Comparison of ENCODE assay signal across 19 cellular contexts in genomic region chr7:81676105-81676811, GRCh38.
DNase-seq lines count a peak whose midpoint lies in the region; ATAC-seq, FAIRE-seq and TF ChIP-seq lines count a peak whose summit lies in the region.
"Had no signal": no experiment of that assay in that cellular context is flagged by ENCODE, and none has a peak within 500 bp of the region (broad histone marks: within the 10 kb centered on the region; RNA-seq: fewer than 3 reads in every experiment).

No MANE protein-coding gene starts in this region.

- H3K4me3 ChIP-seq in astrocyte (ENCODE audit: insufficient read depth, low read depth, low read length), result no peak overlapping the region
- no peak overlapping the region for H3K4me3 ChIP-seq in esophagus squamous epithelium
- H3K4me3 ChIP-seq in endodermal cell (ENCODE audit: low read length), result no peak overlapping the region
- H3K4me3 ChIP-seq: MG63 had no signal

- H3K27me3 ChIP-seq in astrocyte (ENCODE audit: insufficient read depth, low read length) (no peaks in the 10 kb centered on the region), esophagus squamous epithelium (no peaks in the 10 kb centered on the region), endodermal cell (ENCODE audit: control insufficient read depth, insufficient read depth, low read length, poor library complexity, severe bottlenecking) (no peaks in the 10 kb centered on the region)
- H3K27me3 ChIP-seq: MG63 had no signal

- H3K27ac ChIP-seq in astrocyte (ENCODE audit: low read depth, low read length) (no peak overlapping the region), esophagus squamous epithelium (no peak overlapping the region), endodermal cell (ENCODE audit: low read depth, low read length) (no peak overlapping the region)

- no peaks in the 10 kb centered on the region for H3K36me3 ChIP-seq in astrocyte (ENCODE audit: insufficient read depth, low read length)
- no peaks in the 10 kb centered on the region for H3K36me3 ChIP-seq in esophagus squamous epithelium
- no peaks in the 10 kb centered on the region for H3K36me3 ChIP-seq in endodermal cell (ENCODE audit: control insufficient read depth, insufficient read depth, low read length)
- H3K36me3 ChIP-seq: MG63 had no signal

- ATAC-seq in Right ventricle myocardium inferior (peak; percentile 54), left ventricle myocardium superior (peak; percentile 47)

- H3K4me1 ChIP-seq in astrocyte (ENCODE audit: insufficient read depth, low read length) (no peaks in the 10 kb centered on the region), esophagus squamous epithelium (no peaks in the 10 kb centered on the region), endodermal cell (ENCODE audit: control insufficient read depth, insufficient read depth, low read length) (peaks cover 6% of the 10 kb centered on the region)
- H3K4me1 ChIP-seq: Caco-2 had no signal

- H3K9ac ChIP-seq in astrocyte (ENCODE audit: low read length) (no peak overlapping the region), endodermal cell (ENCODE audit: extremely low read depth, low read length, poor library complexity, severe bottlenecking) (no peak overlapping the region)

- TF ChIP-seq POLR2A in esophagus squamous epithelium (IDR thresholded peaks at IDR 0.05), result no peak

- H2AFZ ChIP-seq in astrocyte (ENCODE audit: low read depth, low read length), result no peak overlapping the region

- WGBS in esophagus squamous epithelium, 2 donors, result 51 to 59% methylated on average over 3 of the region's 3 CpGs
- 89 to 100% methylated on average over 1 to 3 of the region's 3 CpGs for WGBS in endodermal cell (ENCODE audit: insufficient coverage in 1 of 2, insufficient read length in 1 of 2), 2 experiments

- no peak overlapping the region for H3K4me2 ChIP-seq in astrocyte (ENCODE audit: low read length)

- no peaks in the 10 kb centered on the region for H3K79me2 ChIP-seq in astrocyte (ENCODE audit: insufficient read depth, low read length)

- DNase-seq in Right ventricle myocardium inferior (ENCODE audit: missing footprints) (no peak), cardiac septum (ENCODE audit: low spot score) (no peak), astrocyte (ENCODE audit: low read depth) (no peak), left ventricle myocardium superior (no peak), GF-D8 (lab: John Stamatoyannopoulos, UW) (no peak), esophagus squamous epithelium (lab: John Stamatoyannopoulos, UW) (no peak), endodermal cell (no peak), DMS 273 treated with DMSO at 0.1 percent for 48 hours (lab: John Stamatoyannopoulos, UW) (no peak)
- DNase-seq: activated CD4-positive, alpha-beta T cell treated with anti-CD3 and anti-CD28 coated beads, Interleukin-2, amount 10 ng/mL, durations not matched to agents 7 days and 5 days; activated T-cell treated with anti-CD3 and anti-CD28 coated beads, Interleukin-2, amount 50 U/mL, for 1 hour; Caco-2; islet precursor cell; NCI-H2107; SIG-M5 had no signal

- peak overlapping the region; percentile 34 for H3K27ac Mint-ChIP-seq in astrocyte (ENCODE audit: unreplicated experiment)
- H3K27ac Mint-ChIP-seq in endodermal cell, result no peak overlapping the region
- H3K27ac Mint-ChIP-seq: activated CD4-positive, alpha-beta T cell treated with anti-CD3 and anti-CD28 coated beads, Interleukin-2, amount 10 ng/mL, durations not matched to agents 7 days and 5 days; activated naive CD4-positive, alpha-beta T cell treated with anti-CD3 and anti-CD28 coated beads, Interleukin-2, amount 50 U/mL, for 24 hours; progenitor cell of endocrine pancreas had no signal

- H3K27me3 Mint-ChIP-seq in astrocyte (ENCODE audit: low read depth, unreplicated experiment) (no peaks in the 10 kb centered on the region), endodermal cell (ENCODE audit: insufficient read depth) (no peaks in the 10 kb centered on the region)
- H3K27me3 Mint-ChIP-seq: activated CD4-positive, alpha-beta T cell treated with anti-CD3 and anti-CD28 coated beads, Interleukin-2, amount 10 ng/mL, durations not matched to agents 7 days and 5 days; activated naive CD4-positive, alpha-beta T cell treated with anti-CD3 and anti-CD28 coated beads, Interleukin-2, amount 50 U/mL, for 24 hours; central memory CD8-positive, alpha-beta T cell; progenitor cell of endocrine pancreas had no signal

- intact Hi-C loops in Right ventricle myocardium inferior (cut with DNase I), result no loop called here
- intact Hi-C loops in cardiac septum (cut with DNase I), result no loop called here
- intact Hi-C loops in left ventricle myocardium superior (cut with micrococcal nuclease), result no loop called here
- intact Hi-C loops in esophagus squamous epithelium (cut with DNase I), result no loop called here

- TF ChIP-seq CTCF in astrocyte (IDR thresholded peaks at IDR 0.05; ENCODE audit: insufficient read depth, low read depth, low read length) (no peak), esophagus squamous epithelium (IDR thresholded peaks at IDR 0.05) (no peak), endodermal cell (conservative IDR thresholded peaks at IDR 0.05) (no peak)

- FAIRE-seq in astrocyte (lab: Jason Lieb, UNC), result no peak
- FAIRE-seq: HTR-8/SVneo had no signal

- H3K36me3 Mint-ChIP-seq in astrocyte (ENCODE audit: low read depth, unreplicated experiment), result no peaks in the 10 kb centered on the region
- no peaks in the 10 kb centered on the region for H3K36me3 Mint-ChIP-seq in endodermal cell (ENCODE audit: low read depth)
- H3K36me3 Mint-ChIP-seq: activated naive CD4-positive, alpha-beta T cell treated with anti-CD3 and anti-CD28 coated beads, Interleukin-2, amount 50 U/mL, for 24 hours had no signal

- H3K4me3 Mint-ChIP-seq in astrocyte (ENCODE audit: unreplicated experiment), result no peak overlapping the region
- H3K4me3 Mint-ChIP-seq in endodermal cell, result no peak overlapping the region
- H3K4me3 Mint-ChIP-seq: activated CD4-positive, alpha-beta T cell treated with anti-CD3 and anti-CD28 coated beads, Interleukin-2, amount 10 ng/mL, durations not matched to agents 7 days and 5 days; activated naive CD4-positive, alpha-beta T cell treated with anti-CD3 and anti-CD28 coated beads, Interleukin-2, amount 50 U/mL, for 24 hours; central memory CD8-positive, alpha-beta T cell had no signal

- H3K9me3 ChIP-seq in astrocyte (ENCODE audit: insufficient read depth, low read depth, low read length) (no peaks in the 10 kb centered on the region), esophagus squamous epithelium (no peaks in the 10 kb centered on the region), endodermal cell (ENCODE audit: control insufficient read depth, low read length) (no peaks in the 10 kb centered on the region)
- H3K9me3 ChIP-seq: Caco-2, MG63 had no signal

- H3K4me1 Mint-ChIP-seq in astrocyte (ENCODE audit: low read depth, unreplicated experiment) (peaks cover 9% of the 10 kb centered on the region), endodermal cell (peaks cover 27% of the 10 kb centered on the region)
- H3K4me1 Mint-ChIP-seq: activated CD4-positive, alpha-beta T cell treated with anti-CD3 and anti-CD28 coated beads, Interleukin-2, amount 10 ng/mL, durations not matched to agents 7 days and 5 days; activated naive CD4-positive, alpha-beta T cell treated with anti-CD3 and anti-CD28 coated beads, Interleukin-2, amount 50 U/mL, for 24 hours; central memory CD8-positive, alpha-beta T cell had no signal

- H3K9me3 Mint-ChIP-seq in astrocyte (ENCODE audit: unreplicated experiment) (no peaks in the 10 kb centered on the region), endodermal cell (no peaks in the 10 kb centered on the region)
- H3K9me3 Mint-ChIP-seq: activated CD4-positive, alpha-beta T cell treated with anti-CD3 and anti-CD28 coated beads, Interleukin-2, amount 10 ng/mL, durations not matched to agents 7 days and 5 days; activated naive CD4-positive, alpha-beta T cell treated with anti-CD3 and anti-CD28 coated beads, Interleukin-2, amount 50 U/mL, for 24 hours had no signal

- no peaks in the 10 kb centered on the region for H4K20me1 ChIP-seq in astrocyte (ENCODE audit: insufficient read depth, low read length)
